In genomic region chr20:48340915-48341314, GRCh38 we compare ENCODE assay signal across 29 cellular contexts.
"Had no signal": no experiment of that assay in that cellular context is flagged by ENCODE, and none has a peak within 500 bp of the region (broad histone marks: within the 10 kb centered on the region; RNA-seq: fewer than 3 reads in every experiment).

No MANE protein-coding gene starts in this region.

- H3K27ac ChIP-seq: brain microvascular endothelial cell, colonic mucosa, SJCRH30, SK-N-MC, WERI-Rb-1 had no signal

- H3K4me3 Mint-ChIP-seq: activated CD4-positive, alpha-beta memory T cell treated with anti-CD3 and anti-CD28 coated beads for 36 hours; activated CD4-positive, alpha-beta T cell treated with anti-CD3 and anti-CD28 coated beads for 36 hours; activated naive CD4-positive, alpha-beta T cell treated with anti-CD3 and anti-CD28 coated beads, Interleukin-2, amount 10 ng/mL, durations not matched to agents 7 days and 5 days; activated naive CD8-positive, alpha-beta T cell; activated naive CD8-positive, alpha-beta T cell treated with anti-CD3 and anti-CD28 coated beads, Interleukin-2, amount 50 U/mL, for 24 hours; central memory CD8-positive, alpha-beta T cell had no signal

- DNase-seq: activated CD4-positive, alpha-beta memory T cell treated with anti-CD3 and anti-CD28 coated beads for 36 hours; activated CD4-positive, alpha-beta T cell treated with anti-CD3 and anti-CD28 coated beads for 36 hours; activated CD4-positive, alpha-beta T cell treated with anti-CD3 and anti-CD28 coated beads, Interleukin-2, amount 50 U/mL, for 1 hour; activated CD8-positive, alpha-beta memory T cell treated with anti-CD3 and anti-CD28 coated beads, Interleukin-2, amount 50 U/mL, for 4 hours; activated effector memory CD4-positive, alpha-beta T cell treated with Interleukin-2 at 50 U/mL for 16 hours; activated naive CD4-positive, alpha-beta T cell treated with anti-CD3 and anti-CD28 coated beads, Interleukin-2, amount 10 ng/mL, durations not matched to agents 7 days and 5 days; activated naive CD8-positive, alpha-beta T cell treated with anti-CD3 and anti-CD28 coated beads, Interleukin-2, amount 50 U/mL, for 24 hours; activated T-cell treated with anti-CD3 and anti-CD28 coated beads for 4 hours; activated T-cell treated with anti-CD3 and anti-CD28 coated beads, Interleukin-2, amount 50 U/mL, for 48 hours; anterior cingulate cortex; brain microvascular endothelial cell; colonic mucosa; NCI-H1092 treated with DMSO at 0.1 percent for 48 hours; NCI-H1417 treated with DMSO at 0.1 percent for 48 hours; NCI-H187 treated with DMSO at 0.1 percent for 48 hours; NCI-H2081; NCI-H2171 treated with DMSO at 0.1 percent for 48 hours; NCI-H2227 treated with DMSO at 0.1 percent for 48 hours; NCI-H446 treated with DMSO at 0.1 percent for 48 hours; NCI-H524; NCI-H748 treated with DMSO at 0.1 percent for 48 hours; SHP77; SJCRH30; T1000; WERI-Rb-1 had no signal

- H3K36me3 Mint-ChIP-seq: activated CD4-positive, alpha-beta memory T cell treated with anti-CD3 and anti-CD28 coated beads for 36 hours; activated naive CD4-positive, alpha-beta T cell treated with anti-CD3 and anti-CD28 coated beads, Interleukin-2, amount 10 ng/mL, durations not matched to agents 7 days and 5 days; activated naive CD8-positive, alpha-beta T cell had no signal

- H3K9me3 Mint-ChIP-seq: activated CD4-positive, alpha-beta memory T cell treated with anti-CD3 and anti-CD28 coated beads for 36 hours; activated naive CD4-positive, alpha-beta T cell treated with anti-CD3 and anti-CD28 coated beads, Interleukin-2, amount 10 ng/mL, durations not matched to agents 7 days and 5 days; activated naive CD8-positive, alpha-beta T cell treated with anti-CD3 and anti-CD28 coated beads, Interleukin-2, amount 50 U/mL, for 24 hours; central memory CD8-positive, alpha-beta T cell had no signal

- ATAC-seq: activated CD4-positive, alpha-beta T cell treated with anti-CD3 and anti-CD28 coated beads for 36 hours; activated CD4-positive, CD25-positive, alpha-beta regulatory T cell treated with anti-CD3 and anti-CD28 coated beads, Interleukin-2, amount 50 U/mL, for 24 hours had no signal

- H3K27ac Mint-ChIP-seq: activated CD4-positive, alpha-beta memory T cell treated with anti-CD3 and anti-CD28 coated beads for 36 hours; activated CD4-positive, alpha-beta T cell treated with anti-CD3 and anti-CD28 coated beads for 36 hours; activated naive CD4-positive, alpha-beta T cell treated with anti-CD3 and anti-CD28 coated beads, Interleukin-2, amount 10 ng/mL, durations not matched to agents 7 days and 5 days; activated naive CD8-positive, alpha-beta T cell; activated naive CD8-positive, alpha-beta T cell treated with anti-CD3 and anti-CD28 coated beads, Interleukin-2, amount 50 U/mL, for 24 hours had no signal

- H3K4me1 Mint-ChIP-seq: activated naive CD4-positive, alpha-beta T cell treated with anti-CD3 and anti-CD28 coated beads, Interleukin-2, amount 10 ng/mL, durations not matched to agents 7 days and 5 days; central memory CD8-positive, alpha-beta T cell had no signal
